33 cellular contexts compared by ENCODE assay signal in the genomic region with DNA sequence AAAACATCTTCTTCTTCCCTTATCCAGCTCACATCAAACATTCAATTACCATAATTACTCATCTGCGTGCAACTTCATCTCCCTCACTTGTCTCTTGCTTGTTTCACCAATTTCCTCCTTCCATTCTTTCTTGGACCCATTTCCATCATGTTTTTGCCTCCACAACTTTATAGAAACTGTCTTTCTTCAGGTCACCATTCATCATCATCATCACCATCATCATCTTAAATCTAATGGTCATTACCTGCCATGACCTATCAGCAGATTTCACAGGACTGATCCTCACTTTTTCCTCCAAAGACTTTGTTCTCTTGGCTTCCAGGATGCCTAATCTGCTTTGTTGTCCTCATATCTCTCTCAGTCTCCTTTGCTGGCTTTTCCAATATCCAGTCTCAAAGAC.
"Had no signal": no experiment of that assay in that cellular context is flagged by ENCODE, and none has a peak within 500 bp of the region (broad histone marks: within the 10 kb centered on the region; RNA-seq: fewer than 3 reads in every experiment).

No MANE protein-coding gene starts in this region.

- H3K4me1 ChIP-seq: adrenal gland, ascending aorta, body of pancreas, breast epithelium had no signal

- H3K27me3 ChIP-seq: adrenal gland, ascending aorta, body of pancreas, brain microvascular endothelial cell, breast epithelium, cardiac muscle cell had no signal

- ATAC-seq: activated naive CD4-positive, alpha-beta T cell treated with anti-CD3 and anti-CD28 coated beads, Interleukin-2, amount 50 U/mL, for 72 hours; activated naive CD8-positive, alpha-beta T cell treated with anti-CD3 and anti-CD28 coated beads, Interleukin-2, amount 50 U/mL, for 24 hours; activated T-cell treated with anti-CD3 and anti-CD28 coated beads, Interleukin-2, amount 50 U/mL, for 4 hours; activated T-cell treated with anti-CD3 and anti-CD28 coated beads, Interleukin-2, amount 50 U/mL, for 72 hours; activated T-helper 17 cell treated with anti-CD3 and anti-CD28 coated beads, Interleukin-2, amount 50 U/mL, for 72 hours; body of pancreas had no signal

- H3K4me3 ChIP-seq: adrenal gland, ascending aorta, body of pancreas, breast epithelium, cardiac muscle cell had no signal

- FAIRE-seq: astrocyte, bronchial epithelial cell had no signal

- H3K36me3 ChIP-seq: adrenal gland, ascending aorta, brain microvascular endothelial cell, breast epithelium, cardiac muscle cell had no signal

- DNase-seq: activated effector memory CD4-positive, alpha-beta T cell treated with anti-CD3 and anti-CD28 coated beads, Interleukin-2, amount 50 U/mL, for 16 hours; activated effector memory CD4-positive, alpha-beta T cell treated with Interleukin-2 at 50 U/mL for 16 hours; activated gamma-delta T cell; activated gamma-delta T cell treated with Interleukin-2 at 50 U/mL for 16 hours; activated naive CD4-positive, alpha-beta T cell; activated naive CD4-positive, alpha-beta T cell treated with anti-CD3 and anti-CD28 coated beads for 36 hours; activated naive CD4-positive, alpha-beta T cell treated with anti-CD3 and anti-CD28 coated beads, Interleukin-2, amount 10 ng/mL, durations not matched to agents 7 days and 5 days; activated naive CD4-positive, alpha-beta T cell treated with anti-CD3 and anti-CD28 coated beads, Interleukin-2, amount 50 U/mL, for 16 hours; activated naive CD4-positive, alpha-beta T cell treated with Interleukin-2 at 50 U/mL for 16 hours; activated naive CD8-positive, alpha-beta T cell treated with anti-CD3 and anti-CD28 coated beads for 36 hours; activated naive CD8-positive, alpha-beta T cell treated with anti-CD3 and anti-CD28 coated beads, Interleukin-2, amount 10 ng/mL, durations not matched to agents 7 days and 5 days; activated naive CD8-positive, alpha-beta T cell treated with anti-CD3 and anti-CD28 coated beads, Interleukin-2, amount 50 U/mL, for 24 hours; activated T-cell treated with anti-CD3 and anti-CD28 coated beads, Interleukin-2, amount 50 U/mL, for 24 hours; activated T-cell treated with anti-CD3 and anti-CD28 coated beads, Interleukin-2, amount 50 U/mL, for 4 hours; activated T-cell treated with anti-CD3 and anti-CD28 coated beads, Interleukin-2, amount 50 U/mL, for 48 hours; activated T-cell treated with anti-CD3 and anti-CD28 coated beads, Interleukin-2, amount 50 U/mL, for 72 hours; adrenal gland; amniotic stem cell; amygdala; anterior cingulate cortex; aorta; body of pancreas; brain microvascular endothelial cell; caudate nucleus; central memory CD4-positive, alpha-beta T cell; cerebellar nuclear complex had no signal

- H3K9me3 ChIP-seq: adrenal gland, ascending aorta, body of pancreas, breast epithelium had no signal

- H3K27ac ChIP-seq: adrenal gland, ascending aorta, body of pancreas, brain microvascular endothelial cell, breast epithelium, cardiac muscle cell had no signal
